In genomic region chr2:1047485-1047884, GRCh38 we compare ENCODE assay signal across 19 cellular contexts.
DNase-seq lines count a peak whose midpoint lies in the region; ATAC-seq and TF ChIP-seq lines count a peak whose summit lies in the region.
"Had no signal": no experiment of that assay in that cellular context is flagged by ENCODE, and none has a peak within 500 bp of the region (broad histone marks: within the 10 kb centered on the region; RNA-seq: fewer than 3 reads in every experiment).

No MANE protein-coding gene starts in this region.

- ATAC-seq in RWPE2 (ENCODE audit: low read depth): no peak
- ATAC-seq in stimulated activated naive CD8-positive, alpha-beta T cell treated with anti-CD3 and anti-CD28 coated beads, Interleukin-15, amount 100 ng/mL, for 72 hours: no peak
- no peak for ATAC-seq in activated CD8-positive, alpha-beta T cell treated with anti-CD3 and anti-CD28 coated beads for 36 hours
- ATAC-seq: stimulated activated memory B cell treated with anti-CD40 and anti-IgM and Interleukin-4, amounts not matched to agents 10 μg/mL and 1 μg/mL and 100 μg/mL, for 72 hours had no signal

- no TSS peak for BruUV-seq in A673 (replicated peaks; lab: Mats Ljungman, UMichigan)

- H3K4me3 ChIP-seq in A673 (ENCODE audit: low read depth, low read length, poor library complexity, severe bottlenecking): no peak overlapping the region
- no peak overlapping the region for H3K4me3 ChIP-seq in RWPE2 (ENCODE audit: severe bottlenecking)
- no peak overlapping the region for H3K4me3 ChIP-seq in foreskin fibroblast (ENCODE audit: low read depth in 1 of 2, low read length in 2 of 2)

- H3K9me3 Mint-ChIP-seq in stimulated activated naive CD8-positive, alpha-beta T cell treated with anti-CD3 and anti-CD28 coated beads, Interleukin-15, amount 100 ng/mL, for 72 hours: peaks cover 26 to 62% of the 10 kb centered on the region in 2 donors
- peaks cover 30% of the 10 kb centered on the region for H3K9me3 Mint-ChIP-seq in activated CD8-positive, alpha-beta T cell treated with anti-CD3 and anti-CD28 coated beads for 36 hours
- H3K9me3 Mint-ChIP-seq: activated CD4-positive, alpha-beta T cell treated with anti-CD3 and anti-CD28 coated beads, Interleukin-2, amount 10 ng/mL, durations not matched to agents 24 days and 14 days; activated T-helper 2 cell treated with anti-CD3 and anti-CD28 coated beads, Interferon-gamma antibody, Interleukin-2, Interleukin-4, amounts not matched to agents 10 μg/mL and 5 μg/mL and 100 μg/mL, durations not matched to agents 14 hours and 24 hours and 36 hours had no signal

- DNase-seq in A673 (ENCODE audit: low spot score): peak; percentile 28
- DNase-seq in RWPE2 (ENCODE audit: low spot score): no peak
- peak in 1 of 2 donors; percentile 54 for DNase-seq in foreskin fibroblast
- no peak for DNase-seq in stimulated activated naive CD8-positive, alpha-beta T cell treated with anti-CD3 and anti-CD28 coated beads, Interleukin-15, amount 100 ng/mL, for 72 hours
- DNase-seq in NCI-H1092 treated with DMSO at 0.1 percent for 48 hours (lab: John Stamatoyannopoulos, UW): no peak
- no peak for DNase-seq in activated CD8-positive, alpha-beta T cell treated with anti-CD3 and anti-CD28 coated beads for 36 hours
- DNase-seq in RWPE1 (ENCODE audit: low spot score): no peak
- DNase-seq: activated CD4-positive, alpha-beta T cell treated with anti-CD3 and anti-CD28 coated beads, Interleukin-2, amount 10 ng/mL, durations not matched to agents 24 days and 14 days; C1 segment of cervical spinal cord; GF-D8; NCI-H1092; NCI-H774; stimulated activated CD4-positive, alpha-beta T cell treated with anti-CD3 and anti-CD28 coated beads, Interleukin-2, amount 100 ng/mL, for 48 hours; T-cell had no signal

- H3K36me3 ChIP-seq in A673 (ENCODE audit: insufficient read depth, low read length, poor library complexity, severe bottlenecking) (no peaks in the 10 kb centered on the region), RWPE2 (ENCODE audit: low read depth) (no peaks in the 10 kb centered on the region)

- peak; percentile 43 for TF ChIP-seq CTCF in A673 (conservative IDR thresholded peaks at IDR 0.05; ENCODE audit: low read depth, low read length)
- TF ChIP-seq CTCF in GM12873 (IDR thresholded peaks at IDR 0.05; ENCODE audit: insufficient read depth, low read depth, low read length, missing control alignments): peak; percentile 16
- peak; percentile 41 for TF ChIP-seq CTCF in RWPE2 (IDR thresholded peaks at IDR 0.05; ENCODE audit: poor library complexity, severe bottlenecking)
- peak; percentile 12 for TF ChIP-seq CTCF in foreskin fibroblast (IDR thresholded peaks at IDR 0.05; ENCODE audit: low read depth, low read length)
- no peak for TF ChIP-seq CTCF in activated CD8-positive, alpha-beta T cell treated with anti-CD3 and anti-CD28 coated beads for 36 hours (IDR thresholded peaks at IDR 0.05)
- no peak for TF ChIP-seq CTCF in RWPE1 (conservative IDR thresholded peaks at IDR 0.05; ENCODE audit: low read depth)

- H3K9me3 ChIP-seq in A673 (ENCODE audit: low read depth, low read length, poor library complexity, severe bottlenecking) (no peaks in the 10 kb centered on the region), RWPE2 (ENCODE audit: severe bottlenecking) (peaks cover 2% of the 10 kb centered on the region)

- H3K27me3 ChIP-seq in A673 (replicated peaks; ENCODE audit: insufficient read depth, low read depth, low read length, poor library complexity) (no peaks in the 10 kb centered on the region), RWPE2 (ENCODE audit: insufficient read depth, poor library complexity, severe bottlenecking) (no peaks in the 10 kb centered on the region)

- intact Hi-C loops in A673 (cut with micrococcal nuclease; ENCODE audit: unreplicated experiment): no loop called here
- intact Hi-C loops in activated CD8-positive, alpha-beta T cell treated with anti-CD3 and anti-CD28 coated beads for 36 hours (cut with micrococcal nuclease): no loop called here

- peaks cover 24% of the 10 kb centered on the region for H3K4me1 Mint-ChIP-seq in stimulated activated naive CD8-positive, alpha-beta T cell treated with anti-CD3 and anti-CD28 coated beads, Interleukin-15, amount 100 ng/mL, for 72 hours
- peaks cover 17% of the 10 kb centered on the region for H3K4me1 Mint-ChIP-seq in activated CD8-positive, alpha-beta T cell treated with anti-CD3 and anti-CD28 coated beads for 36 hours (ENCODE audit: low read depth)
- H3K4me1 Mint-ChIP-seq: stimulated activated memory B cell treated with anti-CD40 and anti-IgM and Interleukin-4, amounts not matched to agents 10 μg/mL and 1 μg/mL and 100 μg/mL, for 72 hours had no signal

- H3K27ac Mint-ChIP-seq in stimulated activated naive CD8-positive, alpha-beta T cell treated with anti-CD3 and anti-CD28 coated beads, Interleukin-15, amount 100 ng/mL, for 72 hours: no peak overlapping the region
- no peak overlapping the region for H3K27ac Mint-ChIP-seq in activated CD8-positive, alpha-beta T cell treated with anti-CD3 and anti-CD28 coated beads for 36 hours
- H3K27ac Mint-ChIP-seq: activated CD4-positive, alpha-beta T cell treated with anti-CD3 and anti-CD28 coated beads, Interleukin-2, amount 10 ng/mL, durations not matched to agents 24 days and 14 days; activated T-helper 2 cell treated with anti-CD3 and anti-CD28 coated beads, Interferon-gamma antibody, Interleukin-2, Interleukin-4, amounts not matched to agents 10 μg/mL and 5 μg/mL and 100 μg/mL, durations not matched to agents 14 hours and 24 hours and 36 hours; brain; stimulated activated memory B cell treated with anti-CD40 and anti-IgM and Interleukin-4, amounts not matched to agents 10 μg/mL and 1 μg/mL and 100 μg/mL, for 72 hours; T-cell had no signal

- H3K36me3 Mint-ChIP-seq in activated CD8-positive, alpha-beta T cell treated with anti-CD3 and anti-CD28 coated beads for 36 hours (ENCODE audit: low read depth): peaks cover 18% of the 10 kb centered on the region
- H3K36me3 Mint-ChIP-seq: stimulated activated memory B cell treated with anti-CD40 and anti-IgM and Interleukin-4, amounts not matched to agents 10 μg/mL and 1 μg/mL and 100 μg/mL, for 72 hours; T-cell had no signal

- H3K27ac ChIP-seq in A673 (ENCODE audit: low read depth, low read length, poor library complexity, severe bottlenecking) (no peak overlapping the region), RWPE2 (ENCODE audit: poor library complexity, severe bottlenecking) (no peak overlapping the region), RWPE1 (no peak overlapping the region)
- H3K27ac ChIP-seq: HL-60 had no signal

- H3K4me1 ChIP-seq in A673 (ENCODE audit: insufficient read depth, low read length, poor library complexity, severe bottlenecking) (no peaks in the 10 kb centered on the region), RWPE2 (ENCODE audit: insufficient read depth, poor library complexity, severe bottlenecking) (no peaks in the 10 kb centered on the region)

- H3K4me3 Mint-ChIP-seq in stimulated activated naive CD8-positive, alpha-beta T cell treated with anti-CD3 and anti-CD28 coated beads, Interleukin-15, amount 100 ng/mL, for 72 hours: no peak overlapping the region
- H3K4me3 Mint-ChIP-seq in activated CD8-positive, alpha-beta T cell treated with anti-CD3 and anti-CD28 coated beads for 36 hours: no peak overlapping the region
- H3K4me3 Mint-ChIP-seq: activated CD4-positive, alpha-beta T cell treated with anti-CD3 and anti-CD28 coated beads, Interleukin-2, amount 10 ng/mL, durations not matched to agents 24 days and 14 days; brain; stimulated activated memory B cell treated with anti-CD40 and anti-IgM and Interleukin-4, amounts not matched to agents 10 μg/mL and 1 μg/mL and 100 μg/mL, for 72 hours; T-cell had no signal

- POLR2A ChIA-PET in A673 (lab: Charles Lee; ENCODE audit: low non-redundant PET) (no interaction called here), RWPE1 (lab: Yijun Ruan, JAX; ENCODE audit: low non-redundant PET) (no interaction called here)
- POLR2A ChIA-PET in activated CD8-positive, alpha-beta T cell treated with anti-CD3 and anti-CD28 coated beads for 36 hours (lab: Charles Lee): no interaction called here

- CTCF ChIA-PET in A673 (lab: Charles Lee): no interaction called here
- CTCF ChIA-PET in activated CD8-positive, alpha-beta T cell treated with anti-CD3 and anti-CD28 coated beads for 36 hours (lab: Charles Lee): no interaction called here
- CTCF ChIA-PET in RWPE1 (lab: Yijun Ruan, JAX): no interaction called here

- H3K27me3 Mint-ChIP-seq in stimulated activated naive CD8-positive, alpha-beta T cell treated with anti-CD3 and anti-CD28 coated beads, Interleukin-15, amount 100 ng/mL, for 72 hours: no peaks in the 10 kb centered on the region
- peaks cover 5% of the 10 kb centered on the region for H3K27me3 Mint-ChIP-seq in activated CD8-positive, alpha-beta T cell treated with anti-CD3 and anti-CD28 coated beads for 36 hours

Comparison
In these comparisons a context has a peak if more than half of its experiments do, and no peak if none do; other contexts are left out.
1. CTCF ChIP-seq: peak in A673 (single experiment), GM12873 (single experiment), RWPE2 (single experiment) and foreskin fibroblast (single experiment); none in activated CD8-positive, alpha-beta T cell treated with anti-CD3 and anti-CD28 coated beads for 36 hours (single experiment) and RWPE1 (single experiment).